ENCODE assay signal across 8 cellular contexts in genomic region chr6:20263059-20263458, GRCh38.
"Had no signal": no experiment of that assay in that cellular context is flagged by ENCODE, and none has a peak within 500 bp of the region (broad histone marks: within the 10 kb centered on the region; RNA-seq: fewer than 3 reads in every experiment).

No MANE protein-coding gene starts in this region.

- H3K4me3 ChIP-seq: GM12878 had no signal

- FAIRE-seq: G401.6, GM12878, GM12891, GM12892, GM18507, GM19239 had no signal

- ATAC-seq: GM12878 had no signal

- DNase-seq: GDM1, GF-D8 had no signal
